ENCODE assay signal across 8 cellular contexts in genomic region chr22:23181763-23182288, GRCh38. TPM values are rescaled to one million over a fixed set of nuclear protein-coding genes. Genes with fewer than 3 reads are reported as not detected.
DNase-seq lines count a peak whose midpoint lies in the region; FAIRE-seq and TF ChIP-seq lines count a peak whose summit lies in the region.

No MANE protein-coding gene starts in this region.

- H3K18ac ChIP-seq in neuronal stem cell (ENCODE audit: low read length): peak overlapping the region; percentile 95

- no peak for TF ChIP-seq CTCF in RWPE1 (conservative IDR thresholded peaks at IDR 0.05; ENCODE audit: low read depth)

- no peak overlapping the region for H3K4ac ChIP-seq in neuronal stem cell (ENCODE audit: low read length)

- peaks cover 48% of the 10 kb centered on the region for H3K4me1 ChIP-seq in effector memory CD4-positive, alpha-beta T cell (ENCODE audit: control insufficient read depth, insufficient read depth, low read length, poor library complexity, severe bottlenecking)
- peaks cover 35 to 44% of the 10 kb centered on the region in 2 donors for H3K4me1 ChIP-seq in neuronal stem cell (ENCODE audit: control insufficient read depth in 2 of 2, insufficient read depth in 1 of 2, low read depth in 1 of 2, low read length in 2 of 2)

- POLR2A ChIA-PET in RWPE1 (lab: Yijun Ruan, JAX; ENCODE audit: low non-redundant PET): no interaction called here

- no peak for FAIRE-seq in urothelium cell line (lab: Jason Lieb, UNC)
- no peak for FAIRE-seq in GM12891 (lab: Jason Lieb, UNC)

- no peaks in the 10 kb centered on the region for H3K27me3 ChIP-seq in effector memory CD4-positive, alpha-beta T cell (replicated peaks; ENCODE audit: control insufficient read depth, insufficient read depth, low read length, poor library complexity, severe bottlenecking)
- H3K27me3 ChIP-seq in neuronal stem cell (ENCODE audit: control insufficient read depth in 3 of 3, insufficient read depth in 3 of 3, low read depth in 1 of 3, low read length in 3 of 3): peaks cover 0 to 12% (median 0%) of the 10 kb centered on the region in 3 experiments

- peak overlapping the region; percentile 59 for H2BK15ac ChIP-seq in neuronal stem cell (ENCODE audit: low read length)

- no peak overlapping the region for H2AFZ ChIP-seq in neuronal stem cell (ENCODE audit: low read length)

- H3K4me3 ChIP-seq in effector memory CD4-positive, alpha-beta T cell (ENCODE audit: insufficient read depth, low read depth, low read length, poor library complexity, severe bottlenecking): peak overlapping the region; percentile 58
- H3K4me3 ChIP-seq in neuronal stem cell (ENCODE audit: low read length in 2 of 2): peak overlapping the region; percentile 85 to 95

- H3K27ac ChIP-seq in RWPE1 (peak overlapping the region; percentile 81), neuronal stem cell (replicated peaks; ENCODE audit: low read length) (no peak overlapping the region)
- peak overlapping the region; percentile 47 for H3K27ac ChIP-seq in effector memory CD4-positive, alpha-beta T cell (ENCODE audit: insufficient read depth, low read length, poor library complexity, severe bottlenecking)

- peak overlapping the region; percentile 78 for H2BK120ac ChIP-seq in neuronal stem cell (ENCODE audit: low read depth, low read length)

- H2BK12ac ChIP-seq in neuronal stem cell (ENCODE audit: low read length): peak overlapping the region; percentile 46

- peak overlapping the region; percentile 77 for H3K4me2 ChIP-seq in neuronal stem cell (ENCODE audit: insufficient read depth, low read length, poor library complexity, severe bottlenecking)

- no CpG with 5 or more reads among the region's 39 CpGs for WGBS in neuronal stem cell (ENCODE audit: extremely low coverage in 2 of 2, insufficient read length in 2 of 2, insufficient replicate concordance in 1 of 2), 2 donors

- no peaks in the 10 kb centered on the region for H3K9me3 ChIP-seq in effector memory CD4-positive, alpha-beta T cell (ENCODE audit: control insufficient read depth, low read length)
- peaks cover 6 to 22% of the 10 kb centered on the region in 2 donors for H3K9me3 ChIP-seq in neuronal stem cell (replicated peaks in 1 of 2; ENCODE audit: control insufficient read depth in 2 of 2, insufficient read depth in 1 of 2, low read depth in 1 of 2, low read length in 2 of 2)

- CTCF ChIA-PET in RWPE1 (lab: Yijun Ruan, JAX): interaction anchor here (0.6 to 2.3 kb wide), 3 partner anchors 12 to 208 kb away, joined by 3 to 13 read pairs (median 3); no protein-coding TSS in a partner anchor

- no peaks in the 10 kb centered on the region for H3K36me3 ChIP-seq in effector memory CD4-positive, alpha-beta T cell (ENCODE audit: control insufficient read depth, insufficient read depth, low read length)
- H3K36me3 ChIP-seq in neuronal stem cell (replicated peaks in 1 of 2; ENCODE audit: control insufficient read depth in 2 of 2, insufficient read depth in 2 of 2, low read length in 2 of 2): peaks cover 2 to 43% of the 10 kb centered on the region in 2 donors

- H3K23ac ChIP-seq in neuronal stem cell (ENCODE audit: low read depth, low read length, poor library complexity): peak overlapping the region; percentile 92

- H4K91ac ChIP-seq in neuronal stem cell (ENCODE audit: low read depth, low read length, poor library complexity): no peak overlapping the region

- no peak overlapping the region for H3K14ac ChIP-seq in neuronal stem cell (ENCODE audit: low read length)

- peak overlapping the region; percentile 97 for H2AK5ac ChIP-seq in neuronal stem cell (ENCODE audit: low read depth, low read length)

- DNase-seq in COLO668 (lab: John Stamatoyannopoulos, UW; ENCODE audit: unreplicated experiment) (peak; percentile 45), RWPE1 (ENCODE audit: low spot score) (no peak), neuronal stem cell (ENCODE audit: low spot score) (no peak), urothelium cell line (ENCODE audit: low spot score) (no peak), GM12891 (ENCODE audit: insufficient read length, low spot score) (no peak), HT-29 (ENCODE audit: low spot score) (no peak)
- no peak for DNase-seq in effector memory CD4-positive, alpha-beta T cell
- no peak for DNase-seq in effector CD8-positive, alpha-beta T cell (lab: John Stamatoyannopoulos, UW)

- H3K79me1 ChIP-seq in neuronal stem cell (ENCODE audit: low read depth, low read length): peaks cover 15% of the 10 kb centered on the region

- no peak overlapping the region for H2BK5ac ChIP-seq in neuronal stem cell (ENCODE audit: low read length)

- H3K9ac ChIP-seq in neuronal stem cell (ENCODE audit: low read depth, low read length, poor library complexity): peak overlapping the region; percentile 95

- no peak for TF ChIP-seq POLR2A in GM12891 (IDR thresholded peaks at IDR 0.05; ENCODE audit: low read depth, low read length)

- H4K8ac ChIP-seq in neuronal stem cell (ENCODE audit: low read depth, low read length): no peak overlapping the region

TF ChIP-seq in GM12891, 5 proteins besides CTCF, POLR2A, EP300 and RAD21:
- TF ChIP-seq SPI1 (IDR thresholded peaks at IDR 0.05; ENCODE audit: low read depth, low read length) (no peak), POU2F2 (IDR thresholded peaks at IDR 0.05; ENCODE audit: low read depth, low read length) (no peak), PAX5 (IDR thresholded peaks at IDR 0.05; ENCODE audit: insufficient read depth, low read length, severe bottlenecking) (no peak), POLR2AphosphoS5 (IDR thresholded peaks at IDR 0.05; ENCODE audit: low read depth, low read length) (no peak), TAF1 (IDR thresholded peaks at IDR 0.05; ENCODE audit: low read depth, low read length) (no peak)

RNA-seq across cellular contexts. Expression of gene BCR, which starts 1.5 kb away (rescaled TPM):
- 20.8 TPM for polyA plus RNA-seq in neuronal stem cell (2013, experiment 1 of 2)
- 19.8 TPM for polyA plus RNA-seq in neuronal stem cell (2013, experiment 2 of 2)
- 12.5 TPM for polyA plus RNA-seq in GM12891 (2012; ENCODE audit: low read depth, missing spikeins)
- total RNA-seq in HT-29 (2014; rRNA removed; shearing (Covaris generic)): 60.3 and 69.1 TPM in 2 replicates

RNA-seq across cellular contexts. Expression of gene RAB36, which starts 36.5 kb away (rescaled TPM):
- 4.5 TPM for polyA plus RNA-seq in neuronal stem cell (2013, experiment 1 of 2)
- polyA plus RNA-seq in neuronal stem cell (2013, experiment 2 of 2): 4.5 TPM
- polyA plus RNA-seq in GM12891 (2012; ENCODE audit: low read depth, missing spikeins): 0.15 TPM
- total RNA-seq in HT-29 (2014; rRNA removed; shearing (Covaris generic)): 0.26 and 1.5 TPM in 2 replicates

RNA-seq across cellular contexts. Expression of gene RSPH14, which starts 40.0 kb away (rescaled TPM):
- polyA plus RNA-seq in neuronal stem cell (2013, experiment 1 of 2): 2.0 TPM
- 2.2 TPM for polyA plus RNA-seq in neuronal stem cell (2013, experiment 2 of 2)
- 0.72 TPM for polyA plus RNA-seq in GM12891 (2012; ENCODE audit: low read depth, missing spikeins)
- 0.55 TPM in 1 of 2 replicates, not detected in the other for total RNA-seq in HT-29 (2014; rRNA removed; shearing (Covaris generic))
